Comparison of ENCODE assay signal across 9 cellular contexts in the genomic region with DNA sequence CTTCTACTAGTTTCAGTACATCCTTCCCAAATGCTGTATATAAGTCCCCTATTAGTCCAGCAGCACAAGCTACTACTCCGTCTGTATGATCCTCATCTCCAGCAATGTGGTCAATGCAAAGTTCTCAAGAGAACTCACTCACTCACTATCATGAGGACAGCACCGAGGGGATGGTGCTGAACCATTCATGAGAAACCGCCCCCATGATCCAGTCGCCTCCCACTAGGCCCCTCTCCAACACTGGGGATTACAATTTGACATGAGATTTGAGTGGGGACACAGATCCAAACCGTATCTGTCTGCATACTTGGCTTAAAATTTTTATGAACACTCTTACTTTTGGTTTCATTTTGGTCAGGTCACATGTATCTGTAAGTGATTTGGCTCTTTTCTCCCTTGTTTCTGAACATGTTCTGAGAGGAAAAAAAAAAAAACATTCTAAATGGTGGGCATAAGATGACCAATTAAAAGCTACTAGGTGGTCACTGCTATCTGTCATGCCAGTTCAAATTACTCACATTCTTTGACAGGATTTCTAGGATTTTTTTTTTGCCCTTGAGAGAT.
A peak's percentile ranks its signal among the peaks of the same experiment; 100 is the strongest.
DNase-seq lines count a peak whose midpoint lies in the region; ATAC-seq, FAIRE-seq and TF ChIP-seq lines count a peak whose summit lies in the region.
"Had no signal": no experiment of that assay in that cellular context is flagged by ENCODE, and none has a peak within 500 bp of the region (broad histone marks: within the 10 kb centered on the region; RNA-seq: fewer than 3 reads in every experiment).

No MANE protein-coding gene starts in this region.

- H3K27ac Mint-ChIP-seq in H9: no peak overlapping the region
- peak overlapping the region; percentile 59 for H3K27ac Mint-ChIP-seq in activated naive CD8-positive, alpha-beta T cell treated with anti-CD3 and anti-CD28 coated beads, Interleukin-2, amount 50 U/mL, for 24 hours

- no peak overlapping the region for H3K4me3 ChIP-seq in A549
- peak overlapping the region; percentile 36 to 57 (median 55) for H3K4me3 ChIP-seq in liver (ENCODE audit: low read depth in 1 of 3, low read length in 3 of 3)

- FAIRE-seq in A549 (lab: Jason Lieb, UNC): no peak

- H3K27ac ChIP-seq in A549: no peak overlapping the region
- H3K27ac ChIP-seq in H9 (ENCODE audit: insufficient read length, low read depth, low read length): no peak overlapping the region
- peak overlapping the region; percentile 67 to 69 for H3K27ac ChIP-seq in liver (ENCODE audit: low read depth in 1 of 2, low read length in 2 of 2)

- H2AFZ ChIP-seq in H9 (ENCODE audit: low read length): peak overlapping the region; percentile 98

- H3T11ph ChIP-seq in H9 (ENCODE audit: low read length): no peak overlapping the region

- H2BK5ac ChIP-seq in H9 (ENCODE audit: insufficient read length, low read length): no peak overlapping the region

- no peaks in the 10 kb centered on the region for H3K4me1 ChIP-seq in A549
- peaks cover 3% of the 10 kb centered on the region; the same call in 1 of the 2 replicates for H3K4me1 ChIP-seq in H9 (ENCODE audit: insufficient read depth, low read length)
- peaks cover 0 to 6% (median 4%) of the 10 kb centered on the region in 4 donors for H3K4me1 ChIP-seq in liver (ENCODE audit: control insufficient read depth in 4 of 4, insufficient read depth in 4 of 4, low read length in 3 of 4)

- no peak for DNase-seq in A549 (ENCODE audit: low read depth in 1 of 2, low spot score in 1 of 2)
- no peak for DNase-seq in H9
- no peak for DNase-seq in activated naive CD8-positive, alpha-beta T cell treated with anti-CD3 and anti-CD28 coated beads, Interleukin-2, amount 50 U/mL, for 24 hours
- no peak for DNase-seq in stimulated activated CD4-positive, alpha-beta T cell treated with anti-CD3 and anti-CD28 coated beads, Interleukin-4, amount 100 ng/mL, for 1 hour
- no peak for DNase-seq in hypothalamus (lab: John Stamatoyannopoulos, UW)
- no peak for DNase-seq in 8988T

- POLR2A ChIA-PET in A549 (lab: Yijun Ruan, JAX): no interaction called here

- no peak for TF ChIP-seq RAD21 in A549 (conservative IDR thresholded peaks at IDR 0.05 in 1 of 2, IDR thresholded peaks at IDR 0.05 in 1 of 2)
- no peak for TF ChIP-seq RAD21 in liver (IDR thresholded peaks at IDR 0.05)

- H3K9me3 Mint-ChIP-seq in H9: peaks cover 17 to 22% of the 10 kb centered on the region in 2 experiments
- H3K9me3 Mint-ChIP-seq in activated naive CD8-positive, alpha-beta T cell treated with anti-CD3 and anti-CD28 coated beads, Interleukin-2, amount 50 U/mL, for 24 hours: no peaks in the 10 kb centered on the region

- H2BK15ac ChIP-seq in H9 (ENCODE audit: low read depth, low read length): no peak overlapping the region

- H3K9me3 ChIP-seq in A549 (peaks cover 12% of the 10 kb centered on the region; the same call in 2 of the 3 replicates), H9 (ENCODE audit: control insufficient read depth, low read depth, low read length) (no peaks in the 10 kb centered on the region), liver (ENCODE audit: control insufficient read depth in 4 of 4, low read length in 3 of 4) (no peaks in the 10 kb centered on the region)

- no peaks in the 10 kb centered on the region for H3K36me3 ChIP-seq in liver (ENCODE audit: control insufficient read depth in 4 of 4, insufficient read depth in 3 of 4, low read depth in 1 of 4, low read length in 3 of 4)

- no peak overlapping the region for H2BK20ac ChIP-seq in H9 (ENCODE audit: low read depth, low read length, poor library complexity, severe bottlenecking)

- peak overlapping the region; percentile 16 for H4K5ac ChIP-seq in H9 (ENCODE audit: insufficient read length, low read depth, low read length)

- no peak for TF ChIP-seq CTCF in A549 (IDR thresholded peaks at IDR 0.05)
- TF ChIP-seq CTCF in H9 (conservative IDR thresholded peaks at IDR 0.05): no peak
- TF ChIP-seq CTCF in liver (IDR thresholded peaks at IDR 0.05; ENCODE audit: low read depth, low read length, missing input control): no peak

- no peak overlapping the region for H3K23ac ChIP-seq in H9 (ENCODE audit: insufficient read length, low read depth, low read length)

- H3K4me2 ChIP-seq in A549 (peak overlapping the region; percentile 36), H9 (ENCODE audit: insufficient read depth, insufficient read length, low read length) (peak overlapping the region; percentile 53)

- WGBS in A549 (ENCODE audit: missing lambda C conversion rate): 51% methylated on average over 5 of the region's 5 CpGs
- no CpG with 5 or more reads among the region's 5 CpGs for WGBS in H9 (ENCODE audit: extremely low coverage, insufficient read length, low lambda C conversion rate)
- 41% methylated on average over 5 of the region's 5 CpGs for WGBS in liver

- no peaks in the 10 kb centered on the region for H4K20me1 ChIP-seq in H9 (ENCODE audit: control insufficient read depth, insufficient read depth, insufficient read length)

- H3K36me3 Mint-ChIP-seq in H9 (ENCODE audit: insufficient read depth in 1 of 3, low read depth in 3 of 3): peaks cover 0 to 10% (median 8%) of the 10 kb centered on the region in 3 experiments; a peak in 5 of 7 replicates
- no peaks in the 10 kb centered on the region for H3K36me3 Mint-ChIP-seq in activated naive CD8-positive, alpha-beta T cell treated with anti-CD3 and anti-CD28 coated beads, Interleukin-2, amount 50 U/mL, for 24 hours (ENCODE audit: low read depth)

- no peak overlapping the region for H2AK5ac ChIP-seq in H9 (ENCODE audit: insufficient read length, low read length)

- ATAC-seq in A549 (no peak), HG03139 (IDR thresholded peaks at IDR 0.05; ENCODE audit: unreplicated experiment) (no peak)
- ATAC-seq in activated naive CD8-positive, alpha-beta T cell treated with anti-CD3 and anti-CD28 coated beads, Interleukin-2, amount 50 U/mL, for 24 hours: no peak
- ATAC-seq: HCT116 had no signal

- H3K27me3 Mint-ChIP-seq in H9 (ENCODE audit: low read depth): peaks cover 2% of the 10 kb centered on the region; the same call in 1 of the 2 replicates
- H3K27me3 Mint-ChIP-seq in activated naive CD8-positive, alpha-beta T cell treated with anti-CD3 and anti-CD28 coated beads, Interleukin-2, amount 50 U/mL, for 24 hours: peaks cover 8% of the 10 kb centered on the region

- no peak overlapping the region for H3K14ac ChIP-seq in H9 (ENCODE audit: insufficient read depth, low read length)

- H3K27me3 ChIP-seq in H9 (ENCODE audit: insufficient read depth, low read length): no peaks in the 10 kb centered on the region
- no peaks in the 10 kb centered on the region for H3K27me3 ChIP-seq in liver (ENCODE audit: control insufficient read depth in 4 of 4, insufficient read depth in 4 of 4, low read length in 3 of 4)

- no peaks in the 10 kb centered on the region for H3K79me1 ChIP-seq in H9 (ENCODE audit: insufficient read depth, low read depth, low read length, poor library complexity, severe bottlenecking)

- peak overlapping the region in 1 of 2 experiments; percentile 70; a peak in 2 of 5 replicates for H3K4me3 Mint-ChIP-seq in H9
- peak overlapping the region; percentile 66 for H3K4me3 Mint-ChIP-seq in activated naive CD8-positive, alpha-beta T cell treated with anti-CD3 and anti-CD28 coated beads, Interleukin-2, amount 50 U/mL, for 24 hours

- peaks cover 26 to 28% of the 10 kb centered on the region in 2 experiments for H3K4me1 Mint-ChIP-seq in H9
- H3K4me1 Mint-ChIP-seq in activated naive CD8-positive, alpha-beta T cell treated with anti-CD3 and anti-CD28 coated beads, Interleukin-2, amount 50 U/mL, for 24 hours: peaks cover 11% of the 10 kb centered on the region

- no peak overlapping the region for H3K4ac ChIP-seq in H9 (ENCODE audit: low read depth, low read length)

- CTCF ChIA-PET in A549 (lab: Yijun Ruan, JAX): interaction anchor here (0.6 to 4.2 kb wide), 2 partner anchors 13 to 243 kb away, joined by 4 to 25 read pairs; no protein-coding TSS in a partner anchor

- TF ChIP-seq EP300 in A549 (IDR thresholded peaks at IDR 0.05): no peak

- H3K18ac ChIP-seq in H9 (ENCODE audit: insufficient read length, low read depth, low read length): no peak overlapping the region

- H3K9ac ChIP-seq in H9 (ENCODE audit: extremely low read depth, insufficient read length, low read length): peak overlapping the region; percentile 32
- H3K9ac ChIP-seq in liver (ENCODE audit: low read depth in 1 of 2, low read length in 2 of 2): peak overlapping the region; percentile 61 to 81

- H3K79me2 ChIP-seq in H9 (ENCODE audit: insufficient read depth, low read length): no peaks in the 10 kb centered on the region

- H3K56ac ChIP-seq in H9 (ENCODE audit: insufficient read length, low read depth, low read length): no peak overlapping the region

- H4K8ac ChIP-seq in H9 (replicated peaks; ENCODE audit: insufficient read length, low read depth, low read length): no peak overlapping the region

- peak overlapping the region; percentile 44 for H2BK120ac ChIP-seq in H9 (ENCODE audit: low read depth, low read length, poor library complexity, severe bottlenecking)

- H3K23me2 ChIP-seq in H9 (ENCODE audit: insufficient read length, low read depth, low read length, poor library complexity, severe bottlenecking): no peaks in the 10 kb centered on the region

- no peak for TF ChIP-seq POLR2A in A549 (IDR thresholded peaks at IDR 0.05; ENCODE audit: low read length)

- no peak overlapping the region for H4K91ac ChIP-seq in H9 (ENCODE audit: insufficient read length, low read depth, low read length)

- no peak overlapping the region for H2BK12ac ChIP-seq in H9 (ENCODE audit: insufficient read length, low read depth, low read length)

TF ChIP-seq in A549, 52 proteins besides CTCF, POLR2A, EP300 and RAD21 (continues in another document):
- TF ChIP-seq MAZ (IDR thresholded peaks at IDR 0.05; ENCODE audit: borderline replicate concordance, low read depth, low read length) (no peak), CBX2 (IDR thresholded peaks at IDR 0.05; ENCODE audit: borderline replicate concordance, low read depth) (no peak), CEBPB (IDR thresholded peaks at IDR 0.05) (no peak), ZFP36 (IDR thresholded peaks at IDR 0.05; ENCODE audit: borderline replicate concordance, partially characterized antibody) (no peak), POLR2AphosphoS2 (conservative IDR thresholded peaks at IDR 0.05; ENCODE audit: low read length) (no peak), ESRRA (IDR thresholded peaks at IDR 0.05; ENCODE audit: borderline replicate concordance, low read length) (no peak), EHMT2 (IDR thresholded peaks at IDR 0.05; ENCODE audit: low read depth) (no peak)

Comparison
In these comparisons a context has a peak if more than half of its experiments do, and no peak if none do; other contexts are left out.
1. H3K27ac ChIP-seq: peak in liver (2 of 2); none in A549 (0 of 2) and H9 (single experiment).